21 cellular contexts compared by ENCODE assay signal in the genomic region with DNA sequence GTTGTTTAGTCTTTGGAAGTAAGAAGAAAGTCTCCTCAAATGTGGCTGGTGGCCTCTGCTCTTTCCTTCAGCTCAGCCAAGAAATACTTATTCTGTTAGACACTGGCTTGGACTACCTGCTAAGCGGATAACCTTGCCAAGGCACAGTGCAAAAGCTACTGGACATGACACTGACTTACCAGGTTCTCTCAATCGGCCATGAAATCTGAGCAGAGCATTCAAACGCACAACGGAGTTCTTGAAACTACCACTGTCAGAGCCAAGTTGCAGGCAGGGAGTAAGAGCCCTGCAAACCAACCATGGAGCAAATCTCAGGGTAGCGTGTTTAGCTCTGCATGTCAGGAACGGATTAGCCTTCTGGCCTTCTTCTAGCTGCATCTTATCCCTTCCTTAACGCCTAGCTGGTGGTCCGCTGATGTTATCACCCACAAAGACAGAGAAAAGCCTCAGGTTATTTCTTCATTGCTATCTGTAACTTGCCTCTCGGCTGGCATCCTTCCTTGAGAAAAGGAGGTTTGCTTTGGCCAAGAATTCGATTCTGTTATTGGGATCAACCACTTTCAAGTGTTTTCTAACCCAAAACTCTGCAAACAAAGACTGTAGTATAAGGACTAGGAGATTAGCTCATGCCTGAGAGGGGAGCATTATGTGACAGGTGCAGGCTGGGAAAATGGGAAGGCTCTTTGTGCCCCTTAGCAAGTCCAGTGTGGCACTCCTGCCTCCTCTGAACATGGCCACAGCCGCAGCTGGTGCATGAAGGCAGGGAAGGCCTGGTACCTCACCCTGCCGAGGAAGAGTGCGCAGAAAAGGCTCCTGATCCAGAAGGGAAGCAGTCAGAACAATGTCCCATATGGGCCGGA.
"Had no signal": no experiment of that assay in that cellular context is flagged by ENCODE, and none has a peak within 500 bp of the region (broad histone marks: within the 10 kb centered on the region; RNA-seq: fewer than 3 reads in every experiment).

No MANE protein-coding gene starts in this region.

- ATAC-seq: activated T-cell treated with anti-CD3 and anti-CD28 coated beads, Interleukin-2, amount 50 U/mL, for 72 hours; heart left ventricle; left cardiac atrium; stimulated activated naive B cell treated with anti-CD40 and anti-IgM and Interleukin-4, amounts not matched to agents 10 μg/mL and 1 μg/mL and 100 μg/mL, for 72 hours had no signal

- H3K36me3 ChIP-seq: breast epithelium, heart left ventricle, sigmoid colon, thoracic aorta had no signal

- H3K4me1 ChIP-seq: breast epithelium, heart left ventricle, sigmoid colon had no signal

- H3K4me3 ChIP-seq: breast epithelium, coronary artery, heart left ventricle, sigmoid colon, smooth muscle cell, thoracic aorta had no signal

- H3K9me3 ChIP-seq: breast epithelium, heart left ventricle, thoracic aorta had no signal

- DNase-seq: activated CD4-positive, alpha-beta memory T cell treated with anti-CD3 and anti-CD28 coated beads for 36 hours; activated CD4-positive, alpha-beta T cell treated with anti-CD3 and anti-CD28 coated beads for 48 hours; activated CD4-positive, CD25-positive, alpha-beta regulatory T cell; activated effector memory CD4-positive, alpha-beta T cell treated with Interleukin-2 at 50 U/mL for 16 hours; activated naive CD4-positive, alpha-beta T cell treated with anti-CD3 and anti-CD28 coated beads for 36 hours; activated naive CD8-positive, alpha-beta T cell treated with anti-CD3 and anti-CD28 coated beads, Interleukin-2, amount 10 ng/mL, durations not matched to agents 7 days and 5 days; activated T-cell treated with anti-CD3 and anti-CD28 coated beads, Interleukin-2, amount 50 U/mL, for 72 hours; amniotic stem cell; heart left ventricle; left cardiac atrium; occipital lobe; posterior cingulate gyrus; sigmoid colon; stimulated activated CD4-positive, alpha-beta T cell treated with anti-CD3 and anti-CD28 coated beads, Interleukin-2, amount 100 ng/mL, for 48 hours; stimulated activated CD8-positive, alpha-beta memory T cell treated with anti-CD3 and anti-CD28 coated beads, Interleukin-4, amount 100 ng/mL, for 48 hours; stimulated activated naive B cell treated with anti-CD40 and anti-IgM and Interleukin-4, amounts not matched to agents 10 μg/mL and 1 μg/mL and 100 μg/mL, for 72 hours had no signal

- H3K27ac ChIP-seq: breast epithelium, coronary artery, epithelial cell of prostate, heart left ventricle, sigmoid colon, thoracic aorta had no signal

- H3K27me3 ChIP-seq: breast epithelium, sigmoid colon had no signal
